26 cellular contexts compared by ENCODE assay signal in genomic region chrX:131609480-131609879, GRCh38.
"Had no signal": no experiment of that assay in that cellular context is flagged by ENCODE, and none has a peak within 500 bp of the region (broad histone marks: within the 10 kb centered on the region; RNA-seq: fewer than 3 reads in every experiment).

No MANE protein-coding gene starts in this region.

- H3K4me3 ChIP-seq: adrenal gland, breast epithelium, Peyer's patch, SJCRH30 had no signal

- H3K4me1 Mint-ChIP-seq: activated CD4-positive, alpha-beta T cell treated with anti-CD3 and anti-CD28 coated beads for 36 hours; activated naive CD8-positive, alpha-beta T cell treated with anti-CD3 and anti-CD28 coated beads, Interleukin-2, amount 10 ng/mL, durations not matched to agents 7 days and 5 days had no signal

- H3K27ac ChIP-seq: adrenal gland, breast epithelium, Peyer's patch, RWPE1, SJCRH30, WERI-Rb-1 had no signal

- H3K4me1 ChIP-seq: adrenal gland, breast epithelium, Peyer's patch had no signal

- H3K27ac Mint-ChIP-seq: activated CD4-positive, alpha-beta T cell treated with anti-CD3 and anti-CD28 coated beads for 36 hours; activated CD8-positive, alpha-beta T cell treated with anti-CD3 and anti-CD28 coated beads, Interleukin-2, amount 10 ng/mL, durations not matched to agents 7 days and 5 days; activated naive CD8-positive, alpha-beta T cell treated with anti-CD3 and anti-CD28 coated beads, Interleukin-2, amount 10 ng/mL, durations not matched to agents 7 days and 5 days had no signal

- ATAC-seq: activated CD4-positive, alpha-beta T cell treated with anti-CD3 and anti-CD28 coated beads for 36 hours; activated CD8-positive, alpha-beta T cell treated with anti-CD3 and anti-CD28 coated beads, Interleukin-2, amount 10 ng/mL, durations not matched to agents 7 days and 5 days had no signal

- H3K4me3 Mint-ChIP-seq: activated CD4-positive, alpha-beta T cell treated with anti-CD3 and anti-CD28 coated beads for 36 hours; activated CD8-positive, alpha-beta T cell treated with anti-CD3 and anti-CD28 coated beads, Interleukin-2, amount 10 ng/mL, durations not matched to agents 7 days and 5 days; activated naive CD8-positive, alpha-beta T cell treated with anti-CD3 and anti-CD28 coated beads, Interleukin-2, amount 10 ng/mL, durations not matched to agents 7 days and 5 days had no signal

- H3K36me3 Mint-ChIP-seq: activated naive CD8-positive, alpha-beta T cell treated with anti-CD3 and anti-CD28 coated beads, Interleukin-2, amount 10 ng/mL, durations not matched to agents 7 days and 5 days had no signal

- H3K36me3 ChIP-seq: adrenal gland, breast epithelium, Peyer's patch, SJCRH30, WERI-Rb-1 had no signal

- H3K9me2 ChIP-seq: SK-N-SH had no signal

- H3K27me3 Mint-ChIP-seq: activated CD4-positive, alpha-beta T cell treated with anti-CD3 and anti-CD28 coated beads for 36 hours; activated naive CD8-positive, alpha-beta T cell treated with anti-CD3 and anti-CD28 coated beads, Interleukin-2, amount 10 ng/mL, durations not matched to agents 7 days and 5 days had no signal

- H3K27me3 ChIP-seq: Peyer's patch, SJCRH30 had no signal

- H3K9me3 Mint-ChIP-seq: activated naive CD8-positive, alpha-beta T cell treated with anti-CD3 and anti-CD28 coated beads, Interleukin-2, amount 10 ng/mL, durations not matched to agents 7 days and 5 days had no signal

- H3K4me2 ChIP-seq: SK-N-SH had no signal

- DNase-seq: activated CD4-positive, alpha-beta T cell treated with anti-CD3 and anti-CD28 coated beads for 36 hours; activated CD8-positive, alpha-beta memory T cell treated with anti-CD3 and anti-CD28 coated beads, Interleukin-2, amount 50 U/mL, for 48 hours; activated CD8-positive, alpha-beta T cell treated with anti-CD3 and anti-CD28 coated beads, Interleukin-2, amount 10 ng/mL, durations not matched to agents 7 days and 5 days; activated naive CD4-positive, alpha-beta T cell treated with anti-CD3 and anti-CD28 coated beads, Interleukin-2, amount 50 U/mL, for 16 hours; activated naive CD8-positive, alpha-beta T cell treated with anti-CD3 and anti-CD28 coated beads, Interleukin-2, amount 10 ng/mL, durations not matched to agents 7 days and 5 days; activated T-cell treated with anti-CD3 and anti-CD28 coated beads, Interleukin-2, amount 50 U/mL, for 1 hour; adrenal gland; anterior cingulate cortex; central memory CD4-positive, alpha-beta T cell; Karpas-422; MM.1S; NCI-H1048; NCI-H146; NCI-H187 treated with DMSO at 0.1 percent for 48 hours; NCI-H2081 treated with DMSO at 0.1 percent for 48 hours; NCI-H2171 treated with DMSO at 0.1 percent for 48 hours; NCI-H345; NCI-H510A; Peyer's patch; Right ventricle myocardium superior; SJCRH30; SK-N-SH; T-helper 1 cell; WERI-Rb-1 had no signal
